Comparison of ENCODE assay signal across 8 cellular contexts in the genomic region with DNA sequence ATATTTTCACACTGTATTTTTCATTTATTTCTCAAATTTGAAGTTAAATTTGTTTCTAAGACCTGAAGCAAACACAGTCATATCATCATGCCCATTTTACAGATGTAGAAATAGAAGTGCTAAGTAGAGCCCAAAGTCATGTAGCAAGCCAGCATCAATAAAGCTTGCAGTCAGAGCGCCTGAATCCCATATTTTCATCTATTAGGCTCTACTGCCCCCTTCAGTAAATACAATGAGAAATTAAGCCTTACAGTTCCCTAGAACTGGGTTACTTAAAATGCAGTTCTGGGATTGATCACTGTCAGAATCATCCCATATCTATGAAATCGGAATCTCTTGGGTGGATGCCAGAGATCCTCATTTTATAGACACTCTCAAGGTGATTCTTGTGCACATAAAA.
A peak's percentile ranks its signal among the peaks of the same experiment; 100 is the strongest.
DNase-seq lines count a peak whose midpoint lies in the region; ATAC-seq and TF ChIP-seq lines count a peak whose summit lies in the region.

No MANE protein-coding gene starts in this region.

- no peak overlapping the region for H3K27ac ChIP-seq in VCaP

- peak; percentile 69 for TF ChIP-seq CTCF in VCaP (conservative IDR thresholded peaks at IDR 0.05)

- DNase-seq in EL, result peak; percentile 62
- DNase-seq in NCI-H1092 treated with DMSO at 0.1 percent for 48 hours (lab: John Stamatoyannopoulos, UW), result peak; percentile 67
- DNase-seq in iPS-NIHi7 (ENCODE audit: extremely low spot score), result peak; percentile 43
- no peak for DNase-seq in GDM1 (lab: John Stamatoyannopoulos, UW)
- no peak for DNase-seq in occipital lobe (lab: John Stamatoyannopoulos, UW)

- no peak for ATAC-seq in GM21526 (IDR thresholded peaks at IDR 0.05; ENCODE audit: low FRiP score, unreplicated experiment)
- ATAC-seq in HG03521 (IDR thresholded peaks at IDR 0.05; ENCODE audit: unreplicated experiment), result no peak

Comparison
In these comparisons a context has a peak if more than half of its experiments do, and no peak if none do; other contexts are left out.
1. DNase-seq: peak in EL (single experiment), NCI-H1092 treated with DMSO at 0.1 percent for 48 hours (single experiment) and iPS-NIHi7 (single experiment); none in GDM1 (single experiment) and occipital lobe (single experiment).